ENCODE assay signal across 26 cellular contexts in genomic region chr17:56274491-56274890, GRCh38.
"Had no signal": no experiment of that assay in that cellular context is flagged by ENCODE, and none has a peak within 500 bp of the region (broad histone marks: within the 10 kb centered on the region; RNA-seq: fewer than 3 reads in every experiment).

No MANE protein-coding gene starts in this region.

- ATAC-seq: activated naive CD4-positive, alpha-beta T cell treated with anti-CD3 and anti-CD28 coated beads, Interleukin-2, amount 50 U/mL, for 72 hours; activated naive CD8-positive, alpha-beta T cell treated with anti-CD3 and anti-CD28 coated beads, Interleukin-2, amount 50 U/mL, for 24 hours; activated T-cell treated with anti-CD3 and anti-CD28 coated beads, Interleukin-2, amount 50 U/mL, for 4 hours; Panc1; Right ventricle myocardium inferior had no signal

- H3K27me3 ChIP-seq: brain microvascular endothelial cell, cardiac muscle cell had no signal

- H3K4me3 ChIP-seq: cardiac muscle cell had no signal

- H3K9me3 ChIP-seq: SK-N-SH had no signal

- H3K27ac ChIP-seq: brain microvascular endothelial cell, cardiac muscle cell, KMS-11, VCaP had no signal

- DNase-seq: activated CD4-positive, alpha-beta memory T cell treated with anti-CD3 and anti-CD28 coated beads for 36 hours; activated CD4-positive, alpha-beta T cell treated with anti-CD3 and anti-CD28 coated beads, Interleukin-2, amount 10 ng/mL, durations not matched to agents 7 days and 5 days; activated CD4-positive, CD25-positive, alpha-beta regulatory T cell; activated CD8-positive, alpha-beta memory T cell treated with anti-CD3 and anti-CD28 coated beads for 24 hours; activated effector memory CD4-positive, alpha-beta T cell treated with anti-CD3 and anti-CD28 coated beads, Interleukin-2, amount 50 U/mL, for 16 hours; activated naive CD4-positive, alpha-beta T cell treated with Interleukin-2 at 50 U/mL for 16 hours; activated naive CD8-positive, alpha-beta T cell treated with anti-CD3 and anti-CD28 coated beads, Interleukin-2, amount 50 U/mL, for 24 hours; activated T-cell treated with anti-CD3 and anti-CD28 coated beads, Interleukin-2, amount 50 U/mL, for 4 hours; amniotic stem cell; brain microvascular endothelial cell; MM.1S; NCI-H1417; NCI-H1930; NCI-H226; NCI-H69; NK-92 treated with Interleukin-12 subunit alpha and Interleukin-12 subunit beta, amount 100 ng/mL, for 24 hours; OCI-M1; RPMI8226; SK-N-SH; T-helper 1 cell had no signal

- H3K36me3 ChIP-seq: brain microvascular endothelial cell, cardiac muscle cell had no signal
